In the genomic region with DNA sequence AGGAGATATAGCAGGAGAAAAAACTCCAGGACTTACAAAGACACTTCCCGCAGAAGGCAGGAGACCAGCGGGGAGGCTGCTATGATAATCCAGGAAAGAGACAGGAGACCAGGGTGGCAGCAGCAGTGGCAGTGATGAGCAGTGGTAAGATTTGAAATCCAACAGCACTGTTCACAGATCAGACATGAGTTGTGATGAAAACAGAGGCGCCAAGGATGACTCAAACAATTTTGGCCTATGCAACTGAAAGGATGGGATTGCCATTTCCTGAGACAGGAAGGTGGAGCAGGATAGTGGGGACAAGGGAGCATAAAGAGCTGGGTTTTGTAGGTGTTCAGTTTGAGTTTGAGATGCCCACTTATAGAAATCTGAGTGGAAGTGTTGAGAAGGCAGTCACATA, we compare ENCODE assay signal across 16 cellular contexts.
DNase-seq lines count a peak whose midpoint lies in the region; ATAC-seq and TF ChIP-seq lines count a peak whose summit lies in the region.
"Had no signal": no experiment of that assay in that cellular context is flagged by ENCODE, and none has a peak within 500 bp of the region (broad histone marks: within the 10 kb centered on the region; RNA-seq: fewer than 3 reads in every experiment).

No MANE protein-coding gene starts in this region.

- no peaks in the 10 kb centered on the region for H3K9me3 ChIP-seq in esophagus muscularis mucosa

- intact Hi-C loops in esophagus muscularis mucosa (cut with DNase I), result no loop called here

- H3K4me1 ChIP-seq in esophagus muscularis mucosa, result peaks cover 0 to 7% (median 3%) of the 10 kb centered on the region in 4 donors

- H3K4me3 ChIP-seq in AG10803 (ENCODE audit: low read length), result no peak overlapping the region
- no peak overlapping the region for H3K4me3 ChIP-seq in esophagus muscularis mucosa

- 87% methylated on average over 3 of the region's 3 CpGs for WGBS in esophagus muscularis mucosa

- TF ChIP-seq POLR2A in esophagus muscularis mucosa (IDR thresholded peaks at IDR 0.05; ENCODE audit: low read depth), result no peak

- no peaks in the 10 kb centered on the region for H3K27me3 ChIP-seq in esophagus muscularis mucosa

- TF ChIP-seq EP300 in esophagus muscularis mucosa (IDR thresholded peaks at IDR 0.05), result no peak

- TF ChIP-seq CTCF in AG10803 (conservative IDR thresholded peaks at IDR 0.05; ENCODE audit: low read length), result no peak
- TF ChIP-seq CTCF in esophagus muscularis mucosa (IDR thresholded peaks at IDR 0.05), result no peak

- no peaks in the 10 kb centered on the region for H3K36me3 ChIP-seq in esophagus muscularis mucosa

- no peak overlapping the region for H3K27ac ChIP-seq in esophagus muscularis mucosa (replicated peaks in 1 of 4)

- DNase-seq in AG10803 (ENCODE audit: low read depth), result peak; percentile 38
- peak; percentile 37 for DNase-seq in ELR (ENCODE audit: low read depth)
- DNase-seq in RKO (ENCODE audit: low spot score), result peak; percentile 7
- peak; percentile 80 for DNase-seq in esophagus muscularis mucosa (ENCODE audit: extremely low spot score)
- DNase-seq in activated naive CD4-positive, alpha-beta T cell treated with Interleukin-2 at 50 U/mL for 16 hours, result no peak
- DNase-seq: COR-L47, MV-4-11, NCI-H1417, NCI-H187 treated with DMSO at 0.1 percent for 48 hours, NCI-H446, NCI-H748 treated with DMSO at 0.1 percent for 48 hours, OCI-M1, T-helper 1 cell had no signal

- no peak for ATAC-seq in HG03457 (IDR thresholded peaks at IDR 0.05; ENCODE audit: unreplicated experiment)
- no peak for ATAC-seq in GM19455 (IDR thresholded peaks at IDR 0.05; ENCODE audit: unreplicated experiment)
- ATAC-seq in GM19452 (IDR thresholded peaks at IDR 0.05; ENCODE audit: unreplicated experiment), result no peak
